Comparison of ENCODE assay signal across 9 cellular contexts in the genomic region with DNA sequence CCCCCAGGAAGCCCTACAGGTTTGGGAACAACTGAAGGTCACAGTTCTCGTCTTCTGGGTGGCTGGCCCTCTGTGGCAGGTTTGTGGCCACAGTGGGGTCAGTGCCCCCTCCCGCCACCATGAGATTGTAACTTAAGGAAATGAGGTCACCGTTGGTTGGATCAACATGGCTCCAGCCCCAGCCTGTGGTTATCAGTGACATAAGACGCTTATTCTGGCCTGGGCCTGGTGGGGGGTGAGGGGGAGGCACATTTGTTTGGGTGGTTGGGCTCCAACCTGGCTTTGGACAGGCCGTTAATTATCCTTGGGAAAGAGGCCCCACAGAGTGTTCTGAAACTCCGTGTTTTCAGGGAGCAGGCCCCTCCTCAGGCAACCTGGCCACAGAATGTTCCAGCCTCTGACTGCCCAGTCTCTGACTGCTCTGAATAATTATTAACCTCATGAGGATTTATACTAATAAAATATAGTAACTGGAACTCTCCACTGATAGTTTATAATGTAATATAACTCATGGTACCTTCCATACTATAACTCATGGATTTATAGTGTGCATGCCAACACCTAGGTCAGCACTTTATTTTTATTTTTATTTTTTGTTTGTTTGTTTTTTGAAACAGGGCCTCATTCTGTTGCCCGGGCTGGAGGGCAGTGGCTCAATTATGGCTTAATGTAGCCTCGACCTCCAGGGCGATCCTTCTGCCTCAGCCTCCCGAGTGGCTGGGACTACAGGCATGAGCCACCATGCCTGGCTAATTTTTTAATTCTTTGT. TPM values are rescaled to one million over a fixed set of nuclear protein-coding genes. Genes with fewer than 3 reads are reported as not detected.
DNase-seq lines count a peak whose midpoint lies in the region; ATAC-seq, FAIRE-seq and TF ChIP-seq lines count a peak whose summit lies in the region.
"Had no signal": no experiment of that assay in that cellular context is flagged by ENCODE, and none has a peak within 500 bp of the region (broad histone marks: within the 10 kb centered on the region; RNA-seq: fewer than 3 reads in every experiment).

No MANE protein-coding gene starts in this region.

- peak; percentile 89 for FAIRE-seq in K562 (lab: Jason Lieb, UNC)

- H3K27ac ChIP-seq in K562 (ENCODE audit: extremely low read depth, low read depth, low read length) = peak overlapping the region; percentile 79
- H3K27ac ChIP-seq in skeletal muscle tissue (ENCODE audit: low read depth, low read length) = peak overlapping the region; percentile 97

- H3K36me3 ChIP-seq in K562 (ENCODE audit: control insufficient read depth, insufficient read depth, low read length) = peaks cover 25% of the 10 kb centered on the region; the same call in 1 of the 3 replicates
- H3K36me3 ChIP-seq in kidney epithelial cell (ENCODE audit: control insufficient read depth, insufficient read depth, low read length) = no peaks in the 10 kb centered on the region
- peaks cover 0 to 9% (median 5%) of the 10 kb centered on the region in 3 donors for H3K36me3 ChIP-seq in skeletal muscle tissue (ENCODE audit: control insufficient read depth in 3 of 3, insufficient read depth in 3 of 3, low read length in 3 of 3)

- no peak overlapping the region for H3K4me3 ChIP-seq in K562
- no peak overlapping the region for H3K4me3 ChIP-seq in kidney epithelial cell (ENCODE audit: low read depth, low read length)
- H3K4me3 ChIP-seq in skeletal muscle tissue (ENCODE audit: low read length in 3 of 3) = no peak overlapping the region

- peaks cover 26 to 36% of the 10 kb centered on the region in 2 experiments for H3K4me1 ChIP-seq in K562 (replicated peaks in 1 of 2; ENCODE audit: control insufficient read depth in 2 of 2, insufficient read depth in 2 of 2, low read length in 2 of 2)
- H3K4me1 ChIP-seq in skeletal muscle tissue (ENCODE audit: control insufficient read depth in 3 of 3, insufficient read depth in 3 of 3, low read length in 3 of 3) = peaks cover 52 to 82% (median 82%) of the 10 kb centered on the region in 3 donors

- no peaks in the 10 kb centered on the region for H3K27me3 Mint-ChIP-seq in activated CD8-positive, alpha-beta memory T cell treated with anti-CD3 and anti-CD28 coated beads, Interleukin-2, amount 10 ng/mL, durations not matched to agents 7 days and 5 days

- H3K9me3 ChIP-seq in K562 (replicated peaks; ENCODE audit: control insufficient read depth, insufficient read depth, low read depth, low read length) (no peaks in the 10 kb centered on the region), skeletal muscle tissue (ENCODE audit: control insufficient read depth in 3 of 3, low read length in 3 of 3) (no peaks in the 10 kb centered on the region)

- 23% methylated on average over 9 of the region's 10 CpGs for WGBS in K562 (ENCODE audit: insufficient coverage, low coverage, missing lambda C conversion rate)

- no peak for TF ChIP-seq CTCF in K562 (IDR thresholded peaks at IDR 0.05 in 2 of 3, conservative IDR thresholded peaks at IDR 0.05 in 1 of 3; ENCODE audit: insufficient read depth in 2 of 3, low read depth in 1 of 3, low read length in 3 of 3)
- no peak for TF ChIP-seq CTCF in kidney epithelial cell (IDR thresholded peaks at IDR 0.05; ENCODE audit: insufficient read depth, low read length, poor library complexity, severe bottlenecking)

- H4K20me1 ChIP-seq in K562 (replicated peaks; ENCODE audit: control insufficient read depth, insufficient read depth, low read length) = no peaks in the 10 kb centered on the region

- peak in 1 of 2 experiments; percentile 29; a peak in 2 of 4 replicates for TF ChIP-seq RAD21 in K562 (CRISPR knock-in tag; conservative IDR thresholded peaks at IDR 0.05 in 1 of 2, IDR thresholded peaks at IDR 0.05 in 1 of 2)

- H3K36me3 Mint-ChIP-seq in activated CD8-positive, alpha-beta memory T cell treated with anti-CD3 and anti-CD28 coated beads, Interleukin-2, amount 10 ng/mL, durations not matched to agents 7 days and 5 days = no peaks in the 10 kb centered on the region

- no peaks in the 10 kb centered on the region for H3K9me3 Mint-ChIP-seq in activated CD8-positive, alpha-beta memory T cell treated with anti-CD3 and anti-CD28 coated beads, Interleukin-2, amount 10 ng/mL, durations not matched to agents 7 days and 5 days (ENCODE audit: low read depth)
- H3K9me3 Mint-ChIP-seq: activated T-helper 2 cell treated with anti-CD3 and anti-CD28 coated beads, Interferon-gamma antibody, Interleukin-2, Interleukin-4, amounts not matched to agents 10 μg/mL and 5 μg/mL and 100 μg/mL, durations not matched to agents 14 hours and 24 hours and 36 hours had no signal

- peak overlapping the region; percentile 54; the same call in 1 of the 2 replicates for H3K4me2 ChIP-seq in K562 (ENCODE audit: insufficient read depth, low read length)

- no peaks in the 10 kb centered on the region for H3K9me1 ChIP-seq in K562 (ENCODE audit: control insufficient read depth, insufficient read depth, low read length)

- TF ChIP-seq POLR2A in K562 (conservative IDR thresholded peaks at IDR 0.05) = no peak

- H3K4me1 Mint-ChIP-seq in activated CD8-positive, alpha-beta memory T cell treated with anti-CD3 and anti-CD28 coated beads, Interleukin-2, amount 10 ng/mL, durations not matched to agents 7 days and 5 days = peaks cover 8% of the 10 kb centered on the region

- POLR2A ChIA-PET in K562 (lab: Yijun Ruan, JAX) = interaction anchor here (1.4 to 5.0 kb wide), 3 partner anchors 19 to 131 kb away, joined by 4 to 42 read pairs (median 7); partner anchors contain the start of gene DUSP1

- peak overlapping the region; percentile 62; the same call in 1 of the 2 replicates for H2AFZ ChIP-seq in K562 (ENCODE audit: low read depth, low read length)

- no peak overlapping the region for H3K27ac Mint-ChIP-seq in activated CD8-positive, alpha-beta memory T cell treated with anti-CD3 and anti-CD28 coated beads, Interleukin-2, amount 10 ng/mL, durations not matched to agents 7 days and 5 days
- H3K27ac Mint-ChIP-seq: activated T-helper 2 cell treated with anti-CD3 and anti-CD28 coated beads, Interferon-gamma antibody, Interleukin-2, Interleukin-4, amounts not matched to agents 10 μg/mL and 5 μg/mL and 100 μg/mL, durations not matched to agents 14 hours and 24 hours and 36 hours had no signal

- DNase-seq in G401 (ENCODE audit: low spot score) (peak; percentile 68), K562 (ENCODE audit: extremely low read depth in 1 of 4, low spot score in 3 of 4) (peak; percentile 87 to 94 (median 89)), kidney epithelial cell (ENCODE audit: low read depth) (peak; percentile 94), NCI-H2171 treated with DMSO at 0.1 percent for 48 hours (lab: John Stamatoyannopoulos, UW) (no peak)
- no peak for DNase-seq in activated CD8-positive, alpha-beta memory T cell treated with anti-CD3 and anti-CD28 coated beads, Interleukin-2, amount 10 ng/mL, durations not matched to agents 7 days and 5 days

- H3K27me3 ChIP-seq in K562 (ENCODE audit: control insufficient read depth in 2 of 2, insufficient read depth in 2 of 2, low read length in 2 of 2) = no peaks in the 10 kb centered on the region
- no peaks in the 10 kb centered on the region for H3K27me3 ChIP-seq in kidney epithelial cell (ENCODE audit: control insufficient read depth, insufficient read depth, low read length)
- H3K27me3 ChIP-seq in skeletal muscle tissue (ENCODE audit: control insufficient read depth in 3 of 3, insufficient read depth in 3 of 3, low read length in 3 of 3) = no peaks in the 10 kb centered on the region

- no TSS peak for BruUV-seq in K562 (replicated peaks; lab: Mats Ljungman, UMichigan)

- H3K4me3 Mint-ChIP-seq in activated CD8-positive, alpha-beta memory T cell treated with anti-CD3 and anti-CD28 coated beads, Interleukin-2, amount 10 ng/mL, durations not matched to agents 7 days and 5 days = no peak overlapping the region

- H3K9ac ChIP-seq in K562 (ENCODE audit: insufficient read depth in 1 of 2, low read depth in 2 of 2, low read length in 2 of 2) = peak overlapping the region; percentile 39 to 56; a peak in 3 of 4 replicates
- H3K9ac ChIP-seq in skeletal muscle tissue (ENCODE audit: low read depth in 1 of 3, low read length in 3 of 3) = peak overlapping the region; percentile 57 to 61 (median 60)

- in situ Hi-C loops in G401 (cut with HindIII; ENCODE audit: low sequenced_read_pairs) (no loop called here), K562 (cut with MboI) (loop anchor here (5.0 kb wide), 1 partner anchor 184 kb away; no protein-coding TSS in a partner anchor)

- CTCF ChIA-PET in K562 (lab: Yijun Ruan, JAX; ENCODE audit: low intra/inter-chr PET ratio) = interaction anchor here (1.5 to 5.5 kb wide), 2 partner anchors 131 to 186 kb away, joined by 4 to 54 read pairs; no protein-coding TSS in a partner anchor
- CTCF ChIA-PET in activated CD8-positive, alpha-beta memory T cell treated with anti-CD3 and anti-CD28 coated beads, Interleukin-2, amount 10 ng/mL, durations not matched to agents 7 days and 5 days (lab: Charles Lee) = interaction anchor here (2.2 kb wide), 1 partner anchor 186 kb away, joined by 8 read pairs; no protein-coding TSS in a partner anchor

- no peaks in the 10 kb centered on the region for H3K79me2 ChIP-seq in K562 (ENCODE audit: control insufficient read depth, insufficient read depth, low read length)

- intact Hi-C loops in K562 (cut with micrococcal nuclease) = no loop called here

- peak; percentile 79; the same call in 1 of the 2 replicates for TF ChIP-seq EP300 in K562 (IDR thresholded peaks at IDR 0.05; ENCODE audit: low read length)

- ATAC-seq in K562 (peak; percentile 91), HG02884 (IDR thresholded peaks at IDR 0.05; ENCODE audit: unreplicated experiment) (no peak), HG03432 (IDR thresholded peaks at IDR 0.05; ENCODE audit: unreplicated experiment) (no peak)
- no peak for ATAC-seq in activated CD8-positive, alpha-beta memory T cell treated with anti-CD3 and anti-CD28 coated beads, Interleukin-2, amount 10 ng/mL, durations not matched to agents 7 days and 5 days

RNA-seq across cellular contexts. Expression of gene RPL26L1, which starts 58.0 kb away (rescaled TPM):
- 144 and 147 TPM in 2 replicates for total RNA-seq in G401 (2014; rRNA removed; shearing (Covaris generic))
- total RNA-seq in K562 (2011; cell fraction: chromatin; rRNA removed; ENCODE audit: low replicate concordance) = 7.4 and 7.5 TPM in 2 replicates
- 12.2 and 13.7 TPM in 2 replicates for total RNA-seq in K562 (2011; cell fraction: nucleolus; rRNA removed)
- total RNA-seq in K562 (2011; cell fraction: nucleoplasm; rRNA removed) = 10.2 and 11.1 TPM in 2 replicates
- 67.4 and 70.7 TPM in 2 replicates for total RNA-seq in K562 (2014; rRNA removed)
- 92.1 and 105 TPM in 2 replicates for total RNA-seq in K562 (2014; rRNA removed; fragmentation: Illumina TruSeq; extraction: Trizol)
- total RNA-seq in K562 (2015; rRNA removed; fragmentation: Illumina TruSeq; extraction: Trizol) = 82.4 and 88.9 TPM in 2 replicates
- total RNA-seq in K562 (2021) = 63.7 and 70.8 TPM in 2 replicates
- 110 and 134 TPM in 2 replicates for polyA plus RNA-seq in K562 (2011; rRNA removed)
- polyA plus RNA-seq in K562 (2011; cell fraction: cytosol; rRNA removed) = 73.9 and 87.3 TPM in 2 replicates
- 31.9 and 44.8 TPM in 2 replicates for polyA plus RNA-seq in K562 (2011; cell fraction: nucleus; rRNA removed)
- 48.7 and 91.6 TPM in 2 replicates for polyA plus RNA-seq in K562 (2012)
- 80.2 and 96.2 TPM in 2 replicates for polyA plus RNA-seq in K562 (2014; fragmentation: Illumina TruSeq; extraction: Trizol)
- polyA plus RNA-seq in K562 (2014; fragmentation: Nextera tagmentation; extraction: Ambion mirVana) = 100 to 1,000 TPM; 319 to 328 TPM
- 112 and 124 TPM in 2 replicates for polyA plus RNA-seq in K562 (2014; rRNA removed)
- 62.8 and 70.0 TPM in 2 replicates for polyA minus RNA-seq in K562 (2011; rRNA and poly(A)+ RNA removed)
- polyA minus RNA-seq in K562 (2011; cell fraction: cytosol; rRNA and poly(A)+ RNA removed) = 24.8 and 36.9 TPM in 2 replicates
- polyA minus RNA-seq in K562 (2011; cell fraction: nucleus; rRNA and poly(A)+ RNA removed) = 6.6 and 14.6 TPM in 2 replicates
- total RNA-seq in kidney epithelial cell = 71.5 and 81.1 TPM in 2 replicates
- 11.5 TPM for total RNA-seq in skeletal muscle tissue
- 10 to 100 TPM; 44.4 to 52.0 TPM for total RNA-seq in activated CD8-positive, alpha-beta memory T cell treated with anti-CD3 and anti-CD28 coated beads, Interleukin-2, amount 10 ng/mL, durations not matched to agents 7 days and 5 days

Comparison
In these comparisons a context has a peak if more than half of its experiments do, and no peak if none do; other contexts are left out.
1. DNase-seq: peak in G401 (single experiment), K562 (4 of 4) and kidney epithelial cell (single experiment); none in NCI-H2171 treated with DMSO at 0.1 percent for 48 hours (single experiment) and activated CD8-positive, alpha-beta memory T cell treated with anti-CD3 and anti-CD28 coated beads, Interleukin-2, amount 10 ng/mL, durations not matched to agents 7 days and 5 days (single experiment).